In genomic region chr22:30830907-30831306, GRCh38 we compare ENCODE assay signal across 13 cellular contexts.
DNase-seq lines count a peak whose midpoint lies in the region; ATAC-seq, FAIRE-seq and TF ChIP-seq lines count a peak whose summit lies in the region.
"Had no signal": no experiment of that assay in that cellular context is flagged by ENCODE, and none has a peak within 500 bp of the region (broad histone marks: within the 10 kb centered on the region; RNA-seq: fewer than 3 reads in every experiment).

No MANE protein-coding gene starts in this region.

- H3K79me2 ChIP-seq in keratinocyte (ENCODE audit: control insufficient read depth, insufficient read depth, low read length) = no peaks in the 10 kb centered on the region

- dilution Hi-C loops in keratinocyte (cut with MboI; ENCODE audit: extremely low pct_ligation_motif_present, low sequenced_read_pairs) = no loop called here

- H3K27ac Mint-ChIP-seq in activated CD4-positive, alpha-beta memory T cell treated with anti-CD3 and anti-CD28 coated beads, Interleukin-2, amount 10 ng/mL, durations not matched to agents 7 days and 5 days = no peak overlapping the region
- H3K27ac Mint-ChIP-seq: memory B cell had no signal

- peak overlapping the region; percentile 81 for H3K9ac ChIP-seq in keratinocyte (ENCODE audit: control insufficient read depth, extremely low read depth, insufficient read depth, low read length)
- H3K9ac ChIP-seq: BLaER1 treated with 17β-estradiol and CSF1 and Interleukin-3, amounts not matched to agents 10 nM and 100 nM had no signal

- H3K36me3 ChIP-seq in keratinocyte (ENCODE audit: control insufficient read depth in 2 of 2, extremely low read depth in 1 of 2, insufficient read depth in 2 of 2, low read length in 2 of 2) = peaks cover 0 to 19% of the 10 kb centered on the region in 2 experiments
- H3K36me3 ChIP-seq: BLaER1 treated with 17β-estradiol and CSF1 and Interleukin-3, amounts not matched to agents 10 nM and 100 nM; upper lobe of right lung had no signal

- H3K27ac ChIP-seq in keratinocyte (ENCODE audit: control insufficient read depth, insufficient read depth, low read length) = peak overlapping the region; percentile 100
- H3K27ac ChIP-seq: BLaER1 treated with 17β-estradiol and CSF1 and Interleukin-3, amounts not matched to agents 10 nM and 100 nM; upper lobe of right lung had no signal

- POLR2A ChIA-PET in activated CD4-positive, alpha-beta memory T cell treated with anti-CD3 and anti-CD28 coated beads, Interleukin-2, amount 10 ng/mL, durations not matched to agents 7 days and 5 days (lab: Charles Lee) = no interaction called here

- H3K4me3 Mint-ChIP-seq in activated CD4-positive, alpha-beta memory T cell treated with anti-CD3 and anti-CD28 coated beads, Interleukin-2, amount 10 ng/mL, durations not matched to agents 7 days and 5 days = no peak overlapping the region
- H3K4me3 Mint-ChIP-seq: memory B cell had no signal

- H3K27me3 ChIP-seq in keratinocyte (ENCODE audit: control insufficient read depth, extremely low read depth, insufficient read depth, low read length) = no peaks in the 10 kb centered on the region
- H3K27me3 ChIP-seq: BLaER1 treated with 17β-estradiol and CSF1 and Interleukin-3, amounts not matched to agents 10 nM and 100 nM; upper lobe of right lung had no signal

- H3K9me1 ChIP-seq in keratinocyte (ENCODE audit: control insufficient read depth, extremely low read depth, insufficient read depth, low read length) = no peaks in the 10 kb centered on the region

- peak; percentile 100 for FAIRE-seq in keratinocyte (lab: Jason Lieb, UNC)

- H2AFZ ChIP-seq in keratinocyte (ENCODE audit: control insufficient read depth, low read length) = no peak overlapping the region

- no peaks in the 10 kb centered on the region for H3K9me3 ChIP-seq in keratinocyte (ENCODE audit: control insufficient read depth, low read depth, low read length)
- H3K9me3 ChIP-seq: BLaER1 treated with 17β-estradiol and CSF1 and Interleukin-3, amounts not matched to agents 10 nM and 100 nM; upper lobe of right lung had no signal

- ATAC-seq in HG03354 (IDR thresholded peaks at IDR 0.05; ENCODE audit: poor library complexity, severe bottlenecking, unreplicated experiment) (no peak), GM18868 (IDR thresholded peaks at IDR 0.05; ENCODE audit: unreplicated experiment) (no peak)
- ATAC-seq: upper lobe of right lung had no signal

- peak overlapping the region; percentile 92 for H3K4me2 ChIP-seq in keratinocyte (ENCODE audit: control insufficient read depth, extremely low read depth, insufficient read depth, low read depth, low read length)
- H3K4me2 ChIP-seq: BLaER1 treated with 17β-estradiol and CSF1 and Interleukin-3, amounts not matched to agents 10 nM and 100 nM had no signal

- TF ChIP-seq CTCF in HFF-Myc (IDR thresholded peaks at IDR 0.05; ENCODE audit: low read depth, low read length, missing control alignments) (no peak), keratinocyte (optimal IDR thresholded peaks at IDR 0.05 in 1 of 3, IDR thresholded peaks at IDR 0.05 in 1 of 3, conservative IDR thresholded peaks at IDR 0.05 in 1 of 3; ENCODE audit: extremely low read depth in 1 of 3, insufficient read depth in 2 of 3, low read length in 3 of 3) (no peak)

- CTCF ChIA-PET in activated CD4-positive, alpha-beta memory T cell treated with anti-CD3 and anti-CD28 coated beads, Interleukin-2, amount 10 ng/mL, durations not matched to agents 7 days and 5 days (lab: Charles Lee) = interaction anchor here (0.6 kb wide), 1 partner anchor 221 kb away, joined by 3 read pairs; no protein-coding TSS in a partner anchor

- H3K4me1 Mint-ChIP-seq in activated CD4-positive, alpha-beta memory T cell treated with anti-CD3 and anti-CD28 coated beads, Interleukin-2, amount 10 ng/mL, durations not matched to agents 7 days and 5 days = peaks cover 6% of the 10 kb centered on the region
- H3K4me1 Mint-ChIP-seq: memory B cell had no signal

- no peaks in the 10 kb centered on the region for H4K20me1 ChIP-seq in keratinocyte (ENCODE audit: control insufficient read depth, extremely low read depth, insufficient read depth, low read length)
- H4K20me1 ChIP-seq: BLaER1 treated with 17β-estradiol and CSF1 and Interleukin-3, amounts not matched to agents 10 nM and 100 nM had no signal

- H3K4me1 ChIP-seq in keratinocyte (ENCODE audit: control insufficient read depth, extremely low read depth, insufficient read depth, low read length) = peaks cover 38% of the 10 kb centered on the region
- H3K4me1 ChIP-seq: upper lobe of right lung had no signal

- DNase-seq in A172 (ENCODE audit: low spot score) (peak; percentile 89), HFF-Myc (ENCODE audit: extremely low read depth, low read depth) (peak; percentile 42), astrocyte of the hippocampus (ENCODE audit: low read depth, low spot score) (peak; percentile 94), keratinocyte (ENCODE audit: low read depth, low spot score) (peak; percentile 94), NCI-H510A treated with DMSO at 0.1 percent for 48 hours (lab: John Stamatoyannopoulos, UW) (no peak)
- no peak for DNase-seq in activated CD4-positive, alpha-beta memory T cell treated with anti-CD3 and anti-CD28 coated beads, Interleukin-2, amount 10 ng/mL, durations not matched to agents 7 days and 5 days
- DNase-seq: activated CD4-positive, alpha-beta T cell treated with anti-CD3 and anti-CD28 coated beads, Interleukin-2, amount 50 U/mL, for 48 hours; stimulated activated CD4-positive, alpha-beta T cell treated with anti-CD3 and anti-CD28 coated beads, Interleukin-4, amount 100 ng/mL, for 24 hours; upper lobe of right lung had no signal

- H3K36me3 Mint-ChIP-seq in activated CD4-positive, alpha-beta memory T cell treated with anti-CD3 and anti-CD28 coated beads, Interleukin-2, amount 10 ng/mL, durations not matched to agents 7 days and 5 days (ENCODE audit: low read depth) = no peaks in the 10 kb centered on the region
- H3K36me3 Mint-ChIP-seq: memory B cell had no signal

- H3K9me3 Mint-ChIP-seq in activated CD4-positive, alpha-beta memory T cell treated with anti-CD3 and anti-CD28 coated beads, Interleukin-2, amount 10 ng/mL, durations not matched to agents 7 days and 5 days = no peaks in the 10 kb centered on the region
- H3K9me3 Mint-ChIP-seq: memory B cell had no signal

- H3K4me3 ChIP-seq in HFF-Myc (replicated peaks; ENCODE audit: low read depth, low read length) (no peak overlapping the region), keratinocyte (ENCODE audit: control insufficient read depth in 2 of 3, extremely low read depth in 1 of 3, insufficient read depth in 2 of 3, low read depth in 1 of 3, low read length in 3 of 3) (peak overlapping the region in 1 of 3 experiments; percentile 48)
- H3K4me3 ChIP-seq: BLaER1 treated with 17β-estradiol and CSF1 and Interleukin-3, amounts not matched to agents 10 nM and 100 nM; upper lobe of right lung had no signal

- H3K27me3 Mint-ChIP-seq in activated CD4-positive, alpha-beta memory T cell treated with anti-CD3 and anti-CD28 coated beads, Interleukin-2, amount 10 ng/mL, durations not matched to agents 7 days and 5 days = peaks cover 4% of the 10 kb centered on the region

Comparison
In these comparisons a context has a peak if more than half of its experiments do, and no peak if none do; other contexts are left out.
1. DNase-seq: peak in A172 (single experiment), HFF-Myc (single experiment), astrocyte of the hippocampus (single experiment) and keratinocyte (single experiment); none in activated CD4-positive, alpha-beta memory T cell treated with anti-CD3 and anti-CD28 coated beads, Interleukin-2, amount 10 ng/mL, durations not matched to agents 7 days and 5 days (single experiment) and NCI-H510A treated with DMSO at 0.1 percent for 48 hours (single experiment).